25 cellular contexts compared by ENCODE assay signal in genomic region chr13:39910041-39910440, GRCh38.
"Had no signal": no experiment of that assay in that cellular context is flagged by ENCODE, and none has a peak within 500 bp of the region (broad histone marks: within the 10 kb centered on the region; RNA-seq: fewer than 3 reads in every experiment).

No MANE protein-coding gene starts in this region.

- H3K27me3 ChIP-seq: adrenal gland, ascending aorta, brain microvascular endothelial cell, testis had no signal

- H3K36me3 Mint-ChIP-seq: activated naive CD8-positive, alpha-beta T cell; natural killer cell; type B pancreatic cell; WTC11 had no signal

- H3K27ac Mint-ChIP-seq: activated naive CD8-positive, alpha-beta T cell; activated T-helper 17 cell treated with anti-CD3 and anti-CD28 coated beads, Interleukin-2, amount 50 U/mL, for 72 hours; natural killer cell; progenitor cell of endocrine pancreas; type B pancreatic cell; WTC11 had no signal

- H3K36me3 ChIP-seq: adrenal gland, ascending aorta, brain microvascular endothelial cell, sigmoid colon had no signal

- H3K27me3 Mint-ChIP-seq: activated naive CD8-positive, alpha-beta T cell; type B pancreatic cell had no signal

- DNase-seq: activated T-cell treated with anti-CD3 and anti-CD28 coated beads, Interleukin-2, amount 50 U/mL, for 1 hour; adrenal gland; brain microvascular endothelial cell; central memory CD4-positive, alpha-beta T cell; dermis blood vessel endothelial cell; effector memory CD4-positive, alpha-beta T cell; foreskin melanocyte; kidney glomerular epithelial cell; left ventricle myocardium superior; midbrain; natural killer cell; retina; sigmoid colon; stimulated activated CD4-positive, alpha-beta T cell treated with anti-CD3 and anti-CD28 coated beads, Interleukin-2, amount 100 ng/mL, for 48 hours; stimulated activated CD8-positive, alpha-beta memory T cell treated with anti-CD3 and anti-CD28 coated beads, Interleukin-4, amount 100 ng/mL, for 48 hours; stimulated activated naive CD4-positive, alpha-beta T cell; T1000; testis had no signal

- H3K4me1 ChIP-seq: adrenal gland, testis had no signal

- ATAC-seq: esophagus mucosa, natural killer cell, WTC11 had no signal

- H3K9me3 ChIP-seq: adrenal gland, ascending aorta, sigmoid colon, testis had no signal

- H3K27ac ChIP-seq: adrenal gland, ascending aorta, brain microvascular endothelial cell, sigmoid colon, testis had no signal

- H3K9me3 Mint-ChIP-seq: activated T-helper 17 cell treated with anti-CD3 and anti-CD28 coated beads, Interleukin-2, amount 50 U/mL, for 72 hours had no signal

- H3K4me3 ChIP-seq: adrenal gland, ascending aorta, sigmoid colon, testis had no signal

- H3K4me3 Mint-ChIP-seq: activated naive CD8-positive, alpha-beta T cell; activated T-helper 17 cell treated with anti-CD3 and anti-CD28 coated beads, Interleukin-2, amount 50 U/mL, for 72 hours; natural killer cell; type B pancreatic cell; WTC11 had no signal

- H3K4me1 Mint-ChIP-seq: natural killer cell, WTC11 had no signal
